2 cellular contexts compared by ENCODE assay signal in genomic region chr19:47728295-47728694, GRCh38.
TF ChIP-seq lines count a peak whose summit lies in the region.
"Not testable (repeated sequence)": the region's sequence is repeated elsewhere in the genome, so short reads cannot be mapped to it uniquely, and the experiment has no call there.

No MANE protein-coding gene starts in this region.

TF ChIP-seq in K562, 482 proteins besides CTCF, POLR2A, EP300 and RAD21:
- 0 out of 2 replicates have a peak, but pooled peaks have one; percentile 28 for TF ChIP-seq OTX1 (CRISPR knock-in tag; IDR thresholded peaks at IDR 0.05)
- 0 out of 2 replicates have a peak, but pooled peaks have one; percentile 45 for TF ChIP-seq LARP7 (IDR thresholded peaks at IDR 0.05)
- peak; percentile 4; the same call in 1 of the 2 replicates for TF ChIP-seq SUPT5H (IDR thresholded peaks at IDR 0.05)
- 0 out of 2 replicates have a peak, but pooled peaks have one; percentile 18 for TF ChIP-seq DPF2 (IDR thresholded peaks at IDR 0.05)
- TF ChIP-seq, protein P1, sequence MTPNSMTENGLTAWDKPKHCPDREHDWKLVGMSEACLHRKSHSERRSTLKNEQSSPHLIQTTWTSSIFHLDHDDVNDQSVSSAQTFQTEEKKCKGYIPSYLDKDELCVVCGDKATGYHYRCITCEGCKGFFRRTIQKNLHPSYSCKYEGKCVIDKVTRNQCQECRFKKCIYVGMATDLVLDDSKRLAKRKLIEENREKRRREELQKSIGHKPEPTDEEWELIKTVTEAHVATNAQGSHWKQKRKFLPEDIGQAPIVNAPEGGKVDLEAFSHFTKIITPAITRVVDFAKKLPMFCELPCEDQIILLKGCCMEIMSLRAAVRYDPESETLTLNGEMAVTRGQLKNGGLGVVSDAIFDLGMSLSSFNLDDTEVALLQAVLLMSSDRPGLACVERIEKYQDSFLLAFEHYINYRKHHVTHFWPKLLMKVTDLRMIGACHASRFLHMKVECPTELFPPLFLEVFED (CRISPR knock-in tag; conservative IDR thresholded peaks at IDR 0.05), result 0 out of 2 replicates have a peak, but pooled peaks have one; percentile 22
- TF ChIP-seq, protein P2, sequence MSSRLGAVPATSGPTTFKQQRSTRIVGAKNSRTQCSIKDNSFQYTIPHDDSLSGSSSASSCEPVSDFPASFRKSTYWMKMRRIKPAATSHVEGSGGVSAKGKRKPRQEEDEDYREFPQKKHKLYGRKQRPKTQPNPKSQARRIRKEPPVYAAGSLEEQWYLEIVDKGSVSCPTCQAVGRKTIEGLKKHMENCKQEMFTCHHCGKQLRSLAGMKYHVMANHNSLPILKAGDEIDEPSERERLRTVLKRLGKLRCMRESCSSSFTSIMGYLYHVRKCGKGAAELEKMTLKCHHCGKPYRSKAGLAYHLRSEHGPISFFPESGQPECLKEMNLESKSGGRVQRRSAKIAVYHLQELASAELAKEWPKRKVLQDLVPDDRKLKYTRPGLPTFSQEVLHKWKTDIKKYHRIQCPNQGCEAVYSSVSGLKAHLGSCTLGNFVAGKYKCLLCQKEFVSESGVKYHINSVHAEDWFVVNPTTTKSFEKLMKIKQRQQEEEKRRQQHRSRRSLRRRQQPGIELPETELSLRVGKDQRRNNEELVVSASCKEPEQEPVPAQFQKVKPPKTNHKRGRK (tag; IDR thresholded peaks at IDR 0.05), result peak; percentile 59; the same call in 1 of the 2 replicates
- TF ChIP-seq BCOR (IDR thresholded peaks at IDR 0.05), result peak; percentile 33; the same call in 1 of the 2 replicates
- TF ChIP-seq ELF4 (CRISPR knock-in tag; IDR thresholded peaks at IDR 0.05), result 0 out of 2 replicates have a peak, but pooled peaks have one; percentile 19
- 0 out of 2 replicates have a peak, but pooled peaks have one; percentile 11 for TF ChIP-seq FOXM1 (IDR thresholded peaks at IDR 0.05; ENCODE audit: low read depth)
- TF ChIP-seq FOXM1 (CRISPR knock-in tag; IDR thresholded peaks at IDR 0.05; ENCODE audit: low read depth), result not testable (repeated sequence)

TF ChIP-seq in HepG2, 621 proteins besides CTCF, POLR2A, EP300 and RAD21:
- TF ChIP-seq, protein P2 (CRISPR knock-in tag; IDR thresholded peaks at IDR 0.05), result peak; percentile 95
TF ChIP-seq in HepG2: peak in this region for 1; not testable (repeated sequence) for 620.
